In genomic region chr18:3427944-3428343, GRCh38 we compare ENCODE assay signal across 1 cellular context.
TF ChIP-seq lines count a peak whose summit lies in the region.

No MANE protein-coding gene starts in this region.

TF ChIP-seq in H1, 55 proteins besides CTCF, POLR2A, EP300 and RAD21:
- TF ChIP-seq, protein P1, sequence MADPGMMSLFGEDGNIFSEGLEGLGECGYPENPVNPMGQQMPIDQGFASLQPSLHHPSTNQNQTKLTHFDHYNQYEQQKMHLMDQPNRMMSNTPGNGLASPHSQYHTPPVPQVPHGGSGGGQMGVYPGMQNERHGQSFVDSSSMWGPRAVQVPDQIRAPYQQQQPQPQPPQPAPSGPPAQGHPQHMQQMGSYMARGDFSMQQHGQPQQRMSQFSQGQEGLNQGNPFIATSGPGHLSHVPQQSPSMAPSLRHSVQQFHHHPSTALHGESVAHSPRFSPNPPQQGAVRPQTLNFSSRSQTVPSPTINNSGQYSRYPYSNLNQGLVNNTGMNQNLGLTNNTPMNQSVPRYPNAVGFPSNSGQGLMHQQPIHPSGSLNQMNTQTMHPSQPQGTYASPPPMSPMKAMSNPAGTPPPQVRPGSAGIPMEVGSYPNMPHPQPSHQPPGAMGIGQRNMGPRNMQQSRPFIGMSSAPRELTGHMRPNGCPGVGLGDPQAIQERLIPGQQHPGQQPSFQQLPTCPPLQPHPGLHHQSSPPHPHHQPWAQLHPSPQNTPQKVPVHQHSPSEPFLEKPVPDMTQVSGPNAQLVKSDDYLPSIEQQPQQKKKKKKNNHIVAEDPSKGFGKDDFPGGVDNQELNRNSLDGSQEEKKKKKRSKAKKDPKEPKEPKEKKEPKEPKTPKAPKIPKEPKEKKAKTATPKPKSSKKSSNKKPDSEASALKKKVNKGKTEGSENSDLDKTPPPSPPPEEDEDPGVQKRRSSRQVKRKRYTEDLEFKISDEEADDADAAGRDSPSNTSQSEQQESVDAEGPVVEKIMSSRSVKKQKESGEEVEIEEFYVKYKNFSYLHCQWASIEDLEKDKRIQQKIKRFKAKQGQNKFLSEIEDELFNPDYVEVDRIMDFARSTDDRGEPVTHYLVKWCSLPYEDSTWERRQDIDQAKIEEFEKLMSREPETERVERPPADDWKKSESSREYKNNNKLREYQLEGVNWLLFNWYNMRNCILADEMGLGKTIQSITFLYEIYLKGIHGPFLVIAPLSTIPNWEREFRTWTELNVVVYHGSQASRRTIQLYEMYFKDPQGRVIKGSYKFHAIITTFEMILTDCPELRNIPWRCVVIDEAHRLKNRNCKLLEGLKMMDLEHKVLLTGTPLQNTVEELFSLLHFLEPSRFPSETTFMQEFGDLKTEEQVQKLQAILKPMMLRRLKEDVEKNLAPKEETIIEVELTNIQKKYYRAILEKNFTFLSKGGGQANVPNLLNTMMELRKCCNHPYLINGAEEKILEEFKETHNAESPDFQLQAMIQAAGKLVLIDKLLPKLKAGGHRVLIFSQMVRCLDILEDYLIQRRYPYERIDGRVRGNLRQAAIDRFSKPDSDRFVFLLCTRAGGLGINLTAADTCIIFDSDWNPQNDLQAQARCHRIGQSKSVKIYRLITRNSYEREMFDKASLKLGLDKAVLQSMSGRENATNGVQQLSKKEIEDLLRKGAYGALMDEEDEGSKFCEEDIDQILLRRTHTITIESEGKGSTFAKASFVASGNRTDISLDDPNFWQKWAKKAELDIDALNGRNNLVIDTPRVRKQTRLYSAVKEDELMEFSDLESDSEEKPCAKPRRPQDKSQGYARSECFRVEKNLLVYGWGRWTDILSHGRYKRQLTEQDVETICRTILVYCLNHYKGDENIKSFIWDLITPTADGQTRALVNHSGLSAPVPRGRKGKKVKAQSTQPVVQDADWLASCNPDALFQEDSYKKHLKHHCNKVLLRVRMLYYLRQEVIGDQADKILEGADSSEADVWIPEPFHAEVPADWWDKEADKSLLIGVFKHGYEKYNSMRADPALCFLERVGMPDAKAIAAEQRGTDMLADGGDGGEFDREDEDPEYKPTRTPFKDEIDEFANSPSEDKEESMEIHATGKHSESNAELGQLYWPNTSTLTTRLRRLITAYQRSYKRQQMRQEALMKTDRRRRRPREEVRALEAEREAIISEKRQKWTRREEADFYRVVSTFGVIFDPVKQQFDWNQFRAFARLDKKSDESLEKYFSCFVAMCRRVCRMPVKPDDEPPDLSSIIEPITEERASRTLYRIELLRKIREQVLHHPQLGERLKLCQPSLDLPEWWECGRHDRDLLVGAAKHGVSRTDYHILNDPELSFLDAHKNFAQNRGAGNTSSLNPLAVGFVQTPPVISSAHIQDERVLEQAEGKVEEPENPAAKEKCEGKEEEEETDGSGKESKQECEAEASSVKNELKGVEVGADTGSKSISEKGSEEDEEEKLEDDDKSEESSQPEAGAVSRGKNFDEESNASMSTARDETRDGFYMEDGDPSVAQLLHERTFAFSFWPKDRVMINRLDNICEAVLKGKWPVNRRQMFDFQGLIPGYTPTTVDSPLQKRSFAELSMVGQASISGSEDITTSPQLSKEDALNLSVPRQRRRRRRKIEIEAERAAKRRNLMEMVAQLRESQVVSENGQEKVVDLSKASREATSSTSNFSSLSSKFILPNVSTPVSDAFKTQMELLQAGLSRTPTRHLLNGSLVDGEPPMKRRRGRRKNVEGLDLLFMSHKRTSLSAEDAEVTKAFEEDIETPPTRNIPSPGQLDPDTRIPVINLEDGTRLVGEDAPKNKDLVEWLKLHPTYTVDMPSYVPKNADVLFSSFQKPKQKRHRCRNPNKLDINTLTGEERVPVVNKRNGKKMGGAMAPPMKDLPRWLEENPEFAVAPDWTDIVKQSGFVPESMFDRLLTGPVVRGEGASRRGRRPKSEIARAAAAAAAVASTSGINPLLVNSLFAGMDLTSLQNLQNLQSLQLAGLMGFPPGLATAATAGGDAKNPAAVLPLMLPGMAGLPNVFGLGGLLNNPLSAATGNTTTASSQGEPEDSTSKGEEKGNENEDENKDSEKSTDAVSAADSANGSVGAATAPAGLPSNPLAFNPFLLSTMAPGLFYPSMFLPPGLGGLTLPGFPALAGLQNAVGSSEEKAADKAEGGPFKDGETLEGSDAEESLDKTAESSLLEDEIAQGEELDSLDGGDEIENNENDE (IDR thresholded peaks at IDR 0.05; ENCODE audit: insufficient replicate concordance, low read length): no peak
- TF ChIP-seq E2F6 (IDR thresholded peaks at IDR 0.05): no peak
- TF ChIP-seq SUZ12 (IDR thresholded peaks at IDR 0.05; ENCODE audit: low read length): no peak
- no peak for TF ChIP-seq EGR1 (IDR thresholded peaks at IDR 0.05; ENCODE audit: borderline replicate concordance, low read depth, low read length)
- no peak for TF ChIP-seq RXRA (IDR thresholded peaks at IDR 0.05; ENCODE audit: insufficient read depth, low read depth, low read length)
- TF ChIP-seq CEBPB (IDR thresholded peaks at IDR 0.05; ENCODE audit: low read depth, low read length): no peak
- TF ChIP-seq SAP30 (IDR thresholded peaks at IDR 0.05; ENCODE audit: insufficient read depth, insufficient replicate concordance, low read length): no peak
- TF ChIP-seq SIN3A (conservative IDR thresholded peaks at IDR 0.05 in 1 of 2, IDR thresholded peaks at IDR 0.05 in 1 of 2; ENCODE audit: low read depth in 1 of 2, low read length in 2 of 2): no peak
- no peak for TF ChIP-seq HDAC6 (IDR thresholded peaks at IDR 0.05; ENCODE audit: low read depth, low read length)
- no peak for TF ChIP-seq TCF12 (IDR thresholded peaks at IDR 0.05; ENCODE audit: low read depth, low read length)
- no peak for TF ChIP-seq CTBP2 (IDR thresholded peaks at IDR 0.05; ENCODE audit: borderline replicate concordance, insufficient read depth, insufficient read length, low read length)
- no peak for TF ChIP-seq FOSL1 (IDR thresholded peaks at IDR 0.05; ENCODE audit: insufficient read depth, low read depth, low read length)
- TF ChIP-seq SP1 (IDR thresholded peaks at IDR 0.05; ENCODE audit: low read depth, low read length): no peak
